Comparison of ENCODE assay signal across 8 cellular contexts in genomic region chr21:45405819-45406762, GRCh38. TPM values are rescaled to one million over a fixed set of nuclear protein-coding genes. Genes with fewer than 3 reads are reported as not detected.
DNase-seq lines count a peak whose midpoint lies in the region; ATAC-seq and TF ChIP-seq lines count a peak whose summit lies in the region.

No MANE protein-coding gene starts in this region.

- H3K4me1 ChIP-seq in subcutaneous abdominal adipose tissue (ENCODE audit: control insufficient read depth in 5 of 5, insufficient read depth in 5 of 5, low read length in 5 of 5), result peaks cover 1 to 61% (median 48%) of the 10 kb centered on the region in 5 donors

- peaks cover 53% of the 10 kb centered on the region for H3K27me3 Mint-ChIP-seq in activated CD8-positive, alpha-beta T cell treated with anti-CD3 and anti-CD28 coated beads for 36 hours
- H3K27me3 Mint-ChIP-seq in activated CD8-positive, alpha-beta T cell treated with anti-CD3 and anti-CD28 coated beads, Interleukin-2, amount 10 ng/mL, durations not matched to agents 7 days and 5 days (ENCODE audit: low read depth), result peaks cover 53% of the 10 kb centered on the region

- peak overlapping the region; percentile 21 for H3K4me3 Mint-ChIP-seq in activated CD8-positive, alpha-beta T cell treated with anti-CD3 and anti-CD28 coated beads for 36 hours
- H3K4me3 Mint-ChIP-seq in activated CD8-positive, alpha-beta T cell treated with anti-CD3 and anti-CD28 coated beads, Interleukin-2, amount 10 ng/mL, durations not matched to agents 7 days and 5 days, result no peak overlapping the region

- WGBS in lower leg skin, 2 donors, result 16 to 31% methylated on average over 32 to 43 of the region's 83 CpGs

- H3K4me3 ChIP-seq in brain microvascular endothelial cell (ENCODE audit: low read depth, low read length), result peak overlapping the region; percentile 64
- H3K4me3 ChIP-seq in lower leg skin (ENCODE audit: low read depth, poor library complexity, severe bottlenecking), result peak overlapping the region; percentile 12
- H3K4me3 ChIP-seq in subcutaneous abdominal adipose tissue (ENCODE audit: low read depth in 1 of 5, low read length in 5 of 5), result peak overlapping the region in 4 of 5 donors; percentile 55 to 67 (median 59)

- CTCF ChIA-PET in activated CD8-positive, alpha-beta T cell treated with anti-CD3 and anti-CD28 coated beads for 36 hours (lab: Charles Lee), result no interaction called here
- CTCF ChIA-PET in activated CD8-positive, alpha-beta T cell treated with anti-CD3 and anti-CD28 coated beads, Interleukin-2, amount 10 ng/mL, durations not matched to agents 7 days and 5 days (lab: Charles Lee), result no interaction called here

- in situ Hi-C loops in brain microvascular endothelial cell (cut with HindIII; ENCODE audit: low pct_ligation_motif_present, low sequenced_read_pairs), result no loop called here

- intact Hi-C loops in activated CD8-positive, alpha-beta T cell treated with anti-CD3 and anti-CD28 coated beads for 36 hours (cut with micrococcal nuclease), result no loop called here
- intact Hi-C loops in lower leg skin (cut with DNase I; ENCODE audit: low total_unique reads), result no loop called here

- POLR2A ChIA-PET in activated CD8-positive, alpha-beta T cell treated with anti-CD3 and anti-CD28 coated beads for 36 hours (lab: Charles Lee), result no interaction called here
- POLR2A ChIA-PET in activated CD8-positive, alpha-beta T cell treated with anti-CD3 and anti-CD28 coated beads, Interleukin-2, amount 10 ng/mL, durations not matched to agents 7 days and 5 days (lab: Charles Lee), result no interaction called here

- peaks cover 0 to 9% (median 3%) of the 10 kb centered on the region in 5 donors for H3K9me3 ChIP-seq in subcutaneous abdominal adipose tissue (ENCODE audit: control insufficient read depth in 5 of 5, low read length in 5 of 5)

- peak; percentile 17 for ATAC-seq in activated CD8-positive, alpha-beta T cell treated with anti-CD3 and anti-CD28 coated beads for 36 hours
- ATAC-seq in activated CD8-positive, alpha-beta T cell treated with anti-CD3 and anti-CD28 coated beads, Interleukin-2, amount 10 ng/mL, durations not matched to agents 7 days and 5 days, result no peak

- H3K9ac ChIP-seq in subcutaneous abdominal adipose tissue (ENCODE audit: low read length in 5 of 5), result peak overlapping the region in 4 of 5 donors; percentile 45 to 68 (median 56)

- H3K9me3 Mint-ChIP-seq in activated CD8-positive, alpha-beta T cell treated with anti-CD3 and anti-CD28 coated beads for 36 hours, result peaks cover 5% of the 10 kb centered on the region
- peaks cover 6% of the 10 kb centered on the region for H3K9me3 Mint-ChIP-seq in activated CD8-positive, alpha-beta T cell treated with anti-CD3 and anti-CD28 coated beads, Interleukin-2, amount 10 ng/mL, durations not matched to agents 7 days and 5 days (ENCODE audit: insufficient read depth)

- H3K27me3 ChIP-seq in brain microvascular endothelial cell (replicated peaks) (no peaks in the 10 kb centered on the region), subcutaneous abdominal adipose tissue (ENCODE audit: control insufficient read depth in 5 of 5, insufficient read depth in 4 of 5, low read length in 5 of 5) (peaks cover 0 to 7% (median 0%) of the 10 kb centered on the region in 5 donors)

- peaks cover 3% of the 10 kb centered on the region for H3K36me3 ChIP-seq in brain microvascular endothelial cell (replicated peaks)
- H3K36me3 ChIP-seq in subcutaneous abdominal adipose tissue (ENCODE audit: control insufficient read depth in 5 of 5, insufficient read depth in 5 of 5, low read length in 5 of 5), result peaks cover 0 to 3% (median 2%) of the 10 kb centered on the region in 5 donors

- H3K27ac ChIP-seq in brain microvascular endothelial cell (peak overlapping the region; percentile 79), subcutaneous abdominal adipose tissue (ENCODE audit: low read depth, low read length) (peak overlapping the region; percentile 60)

- H3K36me3 Mint-ChIP-seq in activated CD8-positive, alpha-beta T cell treated with anti-CD3 and anti-CD28 coated beads for 36 hours (ENCODE audit: low read depth), result no peaks in the 10 kb centered on the region
- peaks cover 3% of the 10 kb centered on the region for H3K36me3 Mint-ChIP-seq in activated CD8-positive, alpha-beta T cell treated with anti-CD3 and anti-CD28 coated beads, Interleukin-2, amount 10 ng/mL, durations not matched to agents 7 days and 5 days (ENCODE audit: low read depth)

- no peak for TF ChIP-seq CTCF in activated CD8-positive, alpha-beta T cell treated with anti-CD3 and anti-CD28 coated beads for 36 hours (IDR thresholded peaks at IDR 0.05)
- TF ChIP-seq CTCF in brain microvascular endothelial cell (IDR thresholded peaks at IDR 0.05; ENCODE audit: low read depth, low read length, missing control alignments), result no peak
- no peak for TF ChIP-seq CTCF in lower leg skin (IDR thresholded peaks at IDR 0.05)

- peaks cover 11% of the 10 kb centered on the region for H3K4me1 Mint-ChIP-seq in activated CD8-positive, alpha-beta T cell treated with anti-CD3 and anti-CD28 coated beads for 36 hours (ENCODE audit: low read depth)
- peaks cover 6% of the 10 kb centered on the region for H3K4me1 Mint-ChIP-seq in activated CD8-positive, alpha-beta T cell treated with anti-CD3 and anti-CD28 coated beads, Interleukin-2, amount 10 ng/mL, durations not matched to agents 7 days and 5 days (ENCODE audit: low read depth)

- peak; percentile 18 for DNase-seq in activated CD8-positive, alpha-beta T cell treated with anti-CD3 and anti-CD28 coated beads for 36 hours
- no peak for DNase-seq in activated CD8-positive, alpha-beta T cell treated with anti-CD3 and anti-CD28 coated beads, Interleukin-2, amount 10 ng/mL, durations not matched to agents 7 days and 5 days
- no peak for DNase-seq in brain microvascular endothelial cell
- no peak for DNase-seq in lower leg skin (ENCODE audit: low spot score in 2 of 2)
- no peak for DNase-seq in hippocampal formation (lab: John Stamatoyannopoulos, UW)
- no peak for DNase-seq in NCI-H526 treated with DMSO at 0.1 percent for 48 hours (lab: John Stamatoyannopoulos, UW)
- no peak for DNase-seq in GM19238 (ENCODE audit: insufficient read length, low spot score)

- no peak for TF ChIP-seq POLR2A in lower leg skin (IDR thresholded peaks at IDR 0.05)

- H3K27ac Mint-ChIP-seq in activated CD8-positive, alpha-beta T cell treated with anti-CD3 and anti-CD28 coated beads for 36 hours, result no peak overlapping the region
- H3K27ac Mint-ChIP-seq in activated CD8-positive, alpha-beta T cell treated with anti-CD3 and anti-CD28 coated beads, Interleukin-2, amount 10 ng/mL, durations not matched to agents 7 days and 5 days, result no peak overlapping the region

RNA-seq across cellular contexts. Expression of gene COL18A1, which starts 1.1 kb away (rescaled TPM):
- total RNA-seq in activated CD8-positive, alpha-beta T cell treated with anti-CD3 and anti-CD28 coated beads for 36 hours, result 1 to 10 TPM; 9.4 to 9.7 TPM
- total RNA-seq in activated CD8-positive, alpha-beta T cell treated with anti-CD3 and anti-CD28 coated beads, Interleukin-2, amount 10 ng/mL, durations not matched to agents 7 days and 5 days, result 10 to 100 TPM; 24.1 to 28.7 TPM
- total RNA-seq in lower leg skin, result 100 to 1,000 TPM in 1 of 4 donors, 10 to 100 TPM in 3; 63.3 to 126 (median 85.9) TPM

Comparison
In these comparisons a context has a peak if more than half of its experiments do, and no peak if none do; other contexts are left out.
1. H3K4me3 ChIP-seq: peak in every context shown above with its lines; median percentile 64 in brain microvascular endothelial cell; 59 in subcutaneous abdominal adipose tissue; 12 in lower leg skin.